In the genomic region with DNA sequence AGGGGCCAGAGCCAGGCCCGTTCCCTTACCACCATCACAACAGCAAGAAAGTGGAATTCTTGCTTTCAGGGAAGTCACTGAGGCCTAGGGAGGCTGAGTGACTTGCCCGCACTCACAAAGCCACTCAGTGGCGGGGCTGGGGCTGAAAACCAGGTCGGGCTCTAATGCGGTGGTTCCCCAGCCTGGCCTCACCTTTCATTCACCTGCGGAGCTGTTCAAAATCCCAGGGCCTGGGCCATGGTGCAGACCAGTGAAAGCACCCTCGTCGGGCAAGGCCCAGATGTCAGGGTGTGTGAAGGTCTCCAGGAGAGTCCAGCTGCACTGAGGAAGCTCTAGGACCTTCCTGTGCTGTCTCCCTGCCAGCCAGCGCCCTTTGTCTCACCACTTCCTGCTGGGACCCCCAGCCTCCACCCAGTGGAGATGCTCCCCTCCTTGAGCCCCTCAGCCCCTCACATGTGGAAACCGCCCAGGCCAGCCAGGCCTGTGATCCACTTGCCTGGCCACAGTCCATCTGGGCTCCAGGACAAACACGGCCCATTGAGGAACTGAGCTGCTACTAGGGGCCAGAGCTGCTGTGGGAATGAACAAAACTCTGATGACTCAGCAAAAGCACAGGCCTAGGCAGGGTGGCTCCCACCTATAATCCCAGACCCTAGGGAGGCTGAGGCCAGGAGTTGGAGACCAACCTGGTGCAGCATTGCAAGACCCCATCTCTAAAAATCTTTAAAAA, we compare ENCODE assay signal across 11 cellular contexts. TPM values are rescaled to one million over a fixed set of nuclear protein-coding genes. Genes with fewer than 3 reads are reported as not detected.
DNase-seq lines count a peak whose midpoint lies in the region; TF ChIP-seq lines count a peak whose summit lies in the region.
"Not testable (repeated sequence)": the region's sequence is repeated elsewhere in the genome, so short reads cannot be mapped to it uniquely, and the experiment has no call there.
"Had no signal": no experiment of that assay in that cellular context is flagged by ENCODE, and none has a peak within 500 bp of the region (broad histone marks: within the 10 kb centered on the region; RNA-seq: fewer than 3 reads in every experiment).

No MANE protein-coding gene starts in this region.

- H3K9me3 ChIP-seq in BLaER1 treated with 17β-estradiol and CSF1 and Interleukin-3, amounts not matched to agents 10 nM and 100 nM (replicated peaks in 1 of 11); SK-N-MC (ENCODE audit: low read depth, low read length); adrenal gland (replicated peaks in 1 of 3); mucosa of rectum (ENCODE audit: control insufficient read depth in 2 of 2, low read length in 2 of 2); tibial artery: not testable (repeated sequence)

- WGBS in adrenal gland, 4 donors = 46 to 75% (median 74%) methylated on average over 2 to 10 of the region's 11 CpGs

- H3K27me3 ChIP-seq in BLaER1 treated with 17β-estradiol and CSF1 and Interleukin-3, amounts not matched to agents 10 nM and 100 nM; adrenal gland; mucosa of rectum (ENCODE audit: control insufficient read depth in 2 of 2, insufficient read depth in 2 of 2, low read length in 2 of 2); rectal smooth muscle tissue (ENCODE audit: control insufficient read depth, insufficient read depth, low read length): not testable (repeated sequence)
- peaks cover 0 to 12% of the 10 kb centered on the region in 2 donors for H3K27me3 ChIP-seq in tibial artery

- H3K4me1 ChIP-seq in BLaER1 treated with 17β-estradiol and CSF1 and Interleukin-3, amounts not matched to agents 10 nM and 100 nM = peaks cover 26 to 54% (median 39%) of the 10 kb centered on the region in 10 experiments
- H3K4me1 ChIP-seq in adrenal gland (replicated peaks in 1 of 2) (peaks cover 30 to 37% of the 10 kb centered on the region in 2 donors), mucosa of rectum (ENCODE audit: control insufficient read depth in 2 of 2, insufficient read depth in 2 of 2, low read length in 2 of 2) (peaks cover 8 to 14% of the 10 kb centered on the region in 2 donors)
- not testable (repeated sequence) for H3K4me1 ChIP-seq in rectal smooth muscle tissue (ENCODE audit: control insufficient read depth, insufficient read depth, low read length); tibial artery

- TF ChIP-seq CTCF in adrenal gland (IDR thresholded peaks at IDR 0.05); epithelial cell of proximal tubule (conservative IDR thresholded peaks at IDR 0.05; ENCODE audit: low read depth, low read length); tibial artery (IDR thresholded peaks at IDR 0.05): not testable (repeated sequence)

- H3K27ac ChIP-seq in BLaER1 treated with 17β-estradiol and CSF1 and Interleukin-3, amounts not matched to agents 10 nM and 100 nM = peak overlapping the region; percentile 44 to 81 (median 76); a peak in 21 of 22 replicates
- H3K27ac ChIP-seq in SK-N-MC; rectal smooth muscle tissue (ENCODE audit: low read depth, low read length); tibial artery: not testable (repeated sequence)
- H3K27ac ChIP-seq in adrenal gland (peak overlapping the region; percentile 5 to 76 (median 71)), mucosa of rectum (ENCODE audit: low read depth in 2 of 2, low read length in 2 of 2) (peak overlapping the region; percentile 42 to 62)

- not testable (repeated sequence) for TF ChIP-seq POLR2A in adrenal gland (IDR thresholded peaks at IDR 0.05)

- H3K4me3 ChIP-seq in BLaER1 treated with 17β-estradiol and CSF1 and Interleukin-3, amounts not matched to agents 10 nM and 100 nM = peak overlapping the region in 9 of 10 experiments; percentile 19 to 75 (median 59); a peak in 17 of 20 replicates
- peak overlapping the region; percentile 60; the same call in 1 of the 2 replicates for H3K4me3 ChIP-seq in SK-N-MC
- H3K4me3 ChIP-seq in adrenal gland = peak overlapping the region in 3 of 4 donors; percentile 24 to 68 (median 40)
- peak overlapping the region; percentile 27 for H3K4me3 ChIP-seq in epithelial cell of proximal tubule (ENCODE audit: low read depth, low read length)
- peak overlapping the region; percentile 37 to 69 for H3K4me3 ChIP-seq in mucosa of rectum (ENCODE audit: low read length in 2 of 2)
- peak overlapping the region; percentile 52 for H3K4me3 ChIP-seq in rectal smooth muscle tissue (ENCODE audit: low read length)
- peak overlapping the region; percentile 18 to 40 for H3K4me3 ChIP-seq in tibial artery

- peaks cover 0 to 39% (median 3%) of the 10 kb centered on the region in 11 experiments; a peak in 8 of 22 replicates for H4K20me1 ChIP-seq in BLaER1 treated with 17β-estradiol and CSF1 and Interleukin-3, amounts not matched to agents 10 nM and 100 nM

- not testable (repeated sequence) for DNase-seq in SK-N-MC (ENCODE audit: low read depth, low spot score); epithelial cell of proximal tubule (ENCODE audit: low read depth)
- DNase-seq in adrenal gland (peak in 6 of 7 donors; percentile 22 to 63 (median 48)), iPS-NIHi11 (ENCODE audit: low spot score) (peak; percentile 1), tibial artery (peak in 1 of 2 donors; percentile 54)

- H3K36me3 ChIP-seq in BLaER1 treated with 17β-estradiol and CSF1 and Interleukin-3, amounts not matched to agents 10 nM and 100 nM = peaks cover 4 to 51% (median 36%) of the 10 kb centered on the region in 11 experiments; a peak in 18 of 22 replicates
- H3K36me3 ChIP-seq in SK-N-MC (ENCODE audit: insufficient read depth, low read length); mucosa of rectum (ENCODE audit: control insufficient read depth in 2 of 2, insufficient read depth in 2 of 2, low read length in 2 of 2); rectal smooth muscle tissue (ENCODE audit: control insufficient read depth, insufficient read depth, low read length); tibial artery: not testable (repeated sequence)
- H3K36me3 ChIP-seq in adrenal gland (replicated peaks in 1 of 2) = peaks cover 0 to 25% of the 10 kb centered on the region in 2 donors

- H3K9ac ChIP-seq in BLaER1 treated with 17β-estradiol and CSF1 and Interleukin-3, amounts not matched to agents 10 nM and 100 nM = peak overlapping the region; percentile 60 to 79 (median 73)
- H3K9ac ChIP-seq in SK-N-MC (ENCODE audit: insufficient read length) (peak overlapping the region; percentile 26), mucosa of rectum (ENCODE audit: low read depth in 1 of 2, low read length in 2 of 2) (peak overlapping the region in 1 of 2 donors; percentile 5)
- not testable (repeated sequence) for H3K9ac ChIP-seq in rectal smooth muscle tissue (ENCODE audit: low read length)

- intact Hi-C loops in adrenal gland (cut with DNase I) (loop anchor here in 1 of 2 donors (10.0 kb wide), 1 partner anchor 114 kb away; the partner anchor contains the start of genes APOBR and CLN3), tibial artery (cut with DNase I; ENCODE audit: low total_unique reads) (loop anchor here (5.0 kb wide), 1 partner anchor 37 kb away; no protein-coding TSS in a partner anchor)

- H3K4me2 ChIP-seq in BLaER1 treated with 17β-estradiol and CSF1 and Interleukin-3, amounts not matched to agents 10 nM and 100 nM = peak overlapping the region; percentile 92 to 99 (median 96)

RNA-seq across cellular contexts. Expression of gene SULT1A1, which starts 0.8 kb away (rescaled TPM):
- 100 to 1,000 TPM in 6 of 8 donors, 10 to 100 TPM in 2; 76.8 to 367 (median 198) TPM for total RNA-seq in adrenal gland
- 100 to 1,000 TPM in 1 of 3 donors, 10 to 100 TPM in 2; 47.2 to 162 (median 72.8) TPM for polyA plus RNA-seq in adrenal gland
- total RNA-seq in epithelial cell of proximal tubule = 0.72 and 8.6 TPM in 2 replicates
- polyA plus RNA-seq: neural cell had no signal

RNA-seq across cellular contexts. Expression of gene SULT1A2, which starts 12.2 kb away (rescaled TPM):
- total RNA-seq in adrenal gland (10 to 100 TPM in 1 of 8 donors, 1 to 10 TPM in 7; 1.6 to 22.5 (median 3.1) TPM), epithelial cell of proximal tubule (0.17 TPM in 1 of 2 replicates, not detected in the other)
- polyA plus RNA-seq in adrenal gland = 1 to 10 TPM in 2 of 3 donors, under 1 TPM in 1; 0.55 to 5.3 (median 2.1) TPM
- total RNA-seq: activated B cell treated with CpG ODN at 0.5 μM for 24 hours had no signal
- polyA plus RNA-seq: neural cell had no signal

RNA-seq across cellular contexts. Expression of gene NPIPB8, which starts 28.8 kb away (rescaled TPM):
- total RNA-seq in adrenal gland = not detected
- not detected for polyA plus RNA-seq in adrenal gland
- not detected in 2 replicates for total RNA-seq in epithelial cell of proximal tubule
- total RNA-seq: subcutaneous adipose tissue had no signal
- polyA plus RNA-seq: neural cell had no signal

RNA-seq across cellular contexts. Expression of gene SGF29, which starts 55.3 kb away (rescaled TPM):
- 10 to 100 TPM; 24.1 to 64.1 (median 29.9) TPM for total RNA-seq in adrenal gland
- polyA plus RNA-seq in adrenal gland = 100 to 1,000 TPM in 1 of 3 donors, 10 to 100 TPM in 2; 18.4 to 118 (median 81.1) TPM
- 17.4 and 18.7 TPM in 2 replicates for total RNA-seq in epithelial cell of proximal tubule
